In genomic region chr20:7313047-7313446, GRCh38 we compare ENCODE assay signal across 7 cellular contexts.
"Had no signal": no experiment of that assay in that cellular context is flagged by ENCODE, and none has a peak within 500 bp of the region (broad histone marks: within the 10 kb centered on the region; RNA-seq: fewer than 3 reads in every experiment).

No MANE protein-coding gene starts in this region.

- H3K9me3 Mint-ChIP-seq: GM23338 had no signal

- FAIRE-seq: H1, H54, HTR-8/SVneo had no signal

- DNase-seq: H9, HCEC 1CT, IMR-90 had no signal

- H3K27ac Mint-ChIP-seq: GM23338, H9 had no signal

- H3K4me1 Mint-ChIP-seq: GM23338, H9 had no signal

- H3K4me3 Mint-ChIP-seq: GM23338, H9 had no signal

- H3K4me3 ChIP-seq: GM23338 had no signal
